In genomic region chr13:108086678-108087077, GRCh38 we compare ENCODE assay signal across 14 cellular contexts.
DNase-seq lines count a peak whose midpoint lies in the region; ATAC-seq and TF ChIP-seq lines count a peak whose summit lies in the region.
"Had no signal": no experiment of that assay in that cellular context is flagged by ENCODE, and none has a peak within 500 bp of the region (broad histone marks: within the 10 kb centered on the region; RNA-seq: fewer than 3 reads in every experiment).

No MANE protein-coding gene starts in this region.

- no peak overlapping the region for H3K27ac ChIP-seq in osteoblast (ENCODE audit: low read depth, low read length)
- H3K27ac ChIP-seq: esophagus squamous epithelium, neutrophil, SJSA1 had no signal

- H3K4me3 ChIP-seq in LNCaP clone FGC (ENCODE audit: low read depth, low read length) (no peak overlapping the region), astrocyte of the spinal cord (ENCODE audit: low read depth, low read length) (no peak overlapping the region), osteoblast (ENCODE audit: insufficient read depth, low read length) (no peak overlapping the region)
- H3K4me3 ChIP-seq: esophagus squamous epithelium, SJSA1 had no signal

- H3K4me1 ChIP-seq in osteoblast (ENCODE audit: insufficient read depth, low read length) = no peaks in the 10 kb centered on the region
- H3K4me1 ChIP-seq: esophagus squamous epithelium had no signal

- in situ Hi-C loops in astrocyte of the spinal cord (cut with HindIII; ENCODE audit: low sequenced_read_pairs) = no loop called here

- no peaks in the 10 kb centered on the region for H3K36me3 ChIP-seq in osteoblast (ENCODE audit: insufficient read depth, low read length)
- H3K36me3 ChIP-seq: esophagus squamous epithelium, neutrophil, SJSA1 had no signal

- ATAC-seq in HG03565 (IDR thresholded peaks at IDR 0.05; ENCODE audit: unreplicated experiment) (no peak), HG03520 (IDR thresholded peaks at IDR 0.05; ENCODE audit: unreplicated experiment) (no peak)

- no peaks in the 10 kb centered on the region for H3K27me3 ChIP-seq in osteoblast (ENCODE audit: insufficient read depth, low read length)
- H3K27me3 ChIP-seq: esophagus squamous epithelium, neutrophil had no signal

- no peaks in the 10 kb centered on the region for H4K20me1 ChIP-seq in osteoblast (ENCODE audit: insufficient read depth, low read length)

- H3K4me2 ChIP-seq in osteoblast (ENCODE audit: insufficient read depth, low read length) = no peak overlapping the region

- H3K79me2 ChIP-seq in osteoblast (ENCODE audit: insufficient read depth, low read length) = no peaks in the 10 kb centered on the region

- TF ChIP-seq CTCF in LNCaP clone FGC (IDR thresholded peaks at IDR 0.05; ENCODE audit: control insufficient read depth, extremely low read depth, insufficient read depth) (0 out of 2 replicates have a peak, but pooled peaks have one; percentile 8), astrocyte of the spinal cord (IDR thresholded peaks at IDR 0.05; ENCODE audit: low read depth, low read length) (peak; percentile 21), osteoblast (IDR thresholded peaks at IDR 0.05; ENCODE audit: extremely low read depth, low read depth, low read length) (peak; percentile 25)

- DNase-seq in NCI-H1417 (lab: John Stamatoyannopoulos, UW) (peak; percentile 4 to 40 (median 21)), NCI-H1417 treated with DMSO at 0.1 percent for 48 hours (lab: John Stamatoyannopoulos, UW) (no peak), LNCaP clone FGC (ENCODE audit: low read depth) (no peak), astrocyte of the spinal cord (ENCODE audit: low read depth, low spot score) (peak; percentile 5), osteoblast (ENCODE audit: insufficient read length, low spot score, missing footprints) (no peak)
- DNase-seq in activated CD4-positive, CD25-positive, alpha-beta regulatory T cell (lab: John Stamatoyannopoulos, UW) = no peak
- DNase-seq: DND-41; esophagus squamous epithelium; NCI-H1930; stimulated activated CD4-positive, alpha-beta T cell treated with anti-CD3 and anti-CD28 coated beads, Interleukin-4, amount 100 ng/mL, for 1 hour had no signal

- H3K9me3 ChIP-seq in osteoblast (ENCODE audit: low read depth, low read length) = no peaks in the 10 kb centered on the region
- H3K9me3 ChIP-seq: esophagus squamous epithelium, neutrophil, SJSA1 had no signal

- no peak overlapping the region for H2AFZ ChIP-seq in osteoblast (ENCODE audit: low read length)

Comparison
In these comparisons a context has a peak if more than half of its experiments do, and no peak if none do; other contexts are left out.
1. DNase-seq: peak in NCI-H1417 (3 of 3) and astrocyte of the spinal cord (single experiment); none in NCI-H1417 treated with DMSO at 0.1 percent for 48 hours (single experiment), LNCaP clone FGC (single experiment), osteoblast (single experiment) and activated CD4-positive, CD25-positive, alpha-beta regulatory T cell (0 of 4).
2. Peak in every context shown above with its lines, with median percentiles within 50 percentile points of each other: CTCF ChIP-seq.